ENCODE assay signal across 8 cellular contexts in genomic region chr11:208177-208916, GRCh38. TPM values are rescaled to one million over a fixed set of nuclear protein-coding genes. Genes with fewer than 3 reads are reported as not detected.
DNase-seq lines count a peak whose midpoint lies in the region; ATAC-seq and TF ChIP-seq lines count a peak whose summit lies in the region.

No MANE protein-coding gene starts in this region.

- DNase-seq in GM12865 (ENCODE audit: low read depth) (peak; percentile 88), NCI-H460 (ENCODE audit: extremely low read depth, low read depth) (peak; percentile 38), dermis microvascular lymphatic vessel endothelial cell (ENCODE audit: low read depth in 2 of 2) (peak; percentile 41 to 86)
- DNase-seq in activated CD4-positive, alpha-beta T cell treated with anti-CD3 and anti-CD28 coated beads, Interleukin-2, amount 50 U/mL, for 48 hours: peak; percentile 79 to 83
- peak; percentile 85 for DNase-seq in stimulated activated CD4-positive, alpha-beta T cell treated with anti-CD3 and anti-CD28 coated beads, Interleukin-4, amount 100 ng/mL, for 1 hour

- TF ChIP-seq CTCF in GM12865 (IDR thresholded peaks at IDR 0.05; ENCODE audit: insufficient read depth, low read depth, low read length, missing control alignments) (no peak), liver (IDR thresholded peaks at IDR 0.05; ENCODE audit: low read depth, low read length, missing input control) (no peak)

- peak; percentile 40 for ATAC-seq in HG03064 (IDR thresholded peaks at IDR 0.05; ENCODE audit: low read depth, unreplicated experiment)
- no peak for ATAC-seq in HG03378 (IDR thresholded peaks at IDR 0.05; ENCODE audit: unreplicated experiment)

- no peaks in the 10 kb centered on the region for H3K9me3 ChIP-seq in liver (ENCODE audit: control insufficient read depth in 4 of 4, low read length in 3 of 4)

- peaks cover 8 to 41% (median 28%) of the 10 kb centered on the region in 4 donors for H3K4me1 ChIP-seq in liver (ENCODE audit: control insufficient read depth in 4 of 4, insufficient read depth in 4 of 4, low read length in 3 of 4)

- under 1% methylated on average over 57 of the region's 57 CpGs for WGBS in liver

- H3K9ac ChIP-seq in liver (ENCODE audit: low read depth in 1 of 2, low read length in 2 of 2): peak overlapping the region; percentile 91 to 96

- H3K4me3 ChIP-seq in GM12865 (ENCODE audit: low read depth, low read length) (peak overlapping the region; percentile 66), liver (ENCODE audit: low read depth in 1 of 3, low read length in 3 of 3) (peak overlapping the region; percentile 84 to 93 (median 88))

- peak overlapping the region; percentile 92 to 99 for H3K27ac ChIP-seq in liver (ENCODE audit: low read depth in 1 of 2, low read length in 2 of 2)

- peaks cover 9 to 53% (median 33%) of the 10 kb centered on the region in 4 donors for H3K36me3 ChIP-seq in liver (ENCODE audit: control insufficient read depth in 4 of 4, insufficient read depth in 3 of 4, low read depth in 1 of 4, low read length in 3 of 4)

- TF ChIP-seq RAD21 in liver (IDR thresholded peaks at IDR 0.05): peak in 1 of 2 donors; percentile 12

- no peaks in the 10 kb centered on the region for H3K27me3 ChIP-seq in liver (ENCODE audit: control insufficient read depth in 4 of 4, insufficient read depth in 4 of 4, low read length in 3 of 4)

TF ChIP-seq in liver, 16 proteins besides CTCF, POLR2A, EP300 and RAD21:
- TF ChIP-seq EGR1 (IDR thresholded peaks at IDR 0.05; ENCODE audit: low read depth in 2 of 2) (peak in 1 of 2 donors; percentile 44), REST (IDR thresholded peaks at IDR 0.05) (peak; percentile 17), FOXA1 (IDR thresholded peaks at IDR 0.05) (no peak), GABPA (IDR thresholded peaks at IDR 0.05 in 1 of 2, conservative IDR thresholded peaks at IDR 0.05 in 1 of 2) (peak in 1 of 2 donors; percentile 78)

RNA-seq across cellular contexts. Expression of gene RIC8A, which starts 0.8 kb away (rescaled TPM):
- 53.9 and 82.0 TPM in 2 replicates for total RNA-seq in NCI-H460 (2014; rRNA removed; shearing (Covaris generic))
- 114 and 177 TPM in 2 replicates for polyA plus RNA-seq in NCI-H460 (2014; cell fraction: nucleus; rRNA removed)
- 119 and 126 TPM in 2 replicates for total RNA-seq in dermis microvascular lymphatic vessel endothelial cell
- total RNA-seq in liver: 10 to 100 TPM; 36.7 to 49.6 TPM
- 10 to 100 TPM; 12.5 to 32.4 TPM for polyA plus RNA-seq in liver

RNA-seq across cellular contexts. Expression of gene BET1L, which starts 1.1 kb away (rescaled TPM):
- total RNA-seq in NCI-H460 (2014; rRNA removed; shearing (Covaris generic)): 16.5 and 16.8 TPM in 2 replicates
- 12.3 and 27.8 TPM in 2 replicates for polyA plus RNA-seq in NCI-H460 (2014; cell fraction: nucleus; rRNA removed)
- total RNA-seq in dermis microvascular lymphatic vessel endothelial cell (7.4 and 14.3 TPM in 2 replicates), liver (10 to 100 TPM in 1 of 2 donors, 1 to 10 TPM in 1; 7.6 to 23.3 TPM)
- polyA plus RNA-seq in liver: 10 to 100 TPM; 23.5 to 32.6 TPM

RNA-seq across cellular contexts. Expression of gene SCGB1C1, which starts 15.5 kb away (rescaled TPM):
- not detected in 2 replicates for total RNA-seq in NCI-H460 (2014; rRNA removed; shearing (Covaris generic))
- polyA plus RNA-seq in NCI-H460 (2014; cell fraction: nucleus; rRNA removed): not detected in 2 replicates
- total RNA-seq in dermis microvascular lymphatic vessel endothelial cell: not detected in 2 replicates
- not detected for total RNA-seq in liver
- polyA plus RNA-seq in liver: not detected

RNA-seq across cellular contexts. Expression of gene SIRT3, which starts 27.8 kb away (rescaled TPM):
- 9.8 and 11.0 TPM in 2 replicates for total RNA-seq in NCI-H460 (2014; rRNA removed; shearing (Covaris generic))
- polyA plus RNA-seq in NCI-H460 (2014; cell fraction: nucleus; rRNA removed): 6.0 and 38.3 TPM in 2 replicates
- total RNA-seq in dermis microvascular lymphatic vessel endothelial cell (5.8 and 9.6 TPM in 2 replicates), liver (10 to 100 TPM in 1 of 2 donors, 1 to 10 TPM in 1; 9.9 to 13.7 TPM)
- 10 to 100 TPM; 15.4 to 17.1 TPM for polyA plus RNA-seq in liver

RNA-seq across cellular contexts. Expression of gene PSMD13, which starts 28.4 kb away (rescaled TPM):
- total RNA-seq in NCI-H460 (2014; rRNA removed; shearing (Covaris generic)): 69.9 and 72.8 TPM in 2 replicates
- 88.8 and 91.5 TPM in 2 replicates for polyA plus RNA-seq in NCI-H460 (2014; cell fraction: nucleus; rRNA removed)
- 142 and 190 TPM in 2 replicates for total RNA-seq in dermis microvascular lymphatic vessel endothelial cell
- 10 to 100 TPM; 50.8 to 56.7 TPM for total RNA-seq in liver
- 10 to 100 TPM; 48.8 to 54.7 TPM for polyA plus RNA-seq in liver

Comparison
In these comparisons a context has a peak if more than half of its experiments do, and no peak if none do; other contexts are left out.
1. DNase-seq: peak in every context shown above with its lines; median percentile 88 in GM12865; 85 in stimulated activated CD4-positive, alpha-beta T cell treated with anti-CD3 and anti-CD28 coated beads, Interleukin-4, amount 100 ng/mL, for 1 hour; 81 in activated CD4-positive, alpha-beta T cell treated with anti-CD3 and anti-CD28 coated beads, Interleukin-2, amount 50 U/mL, for 48 hours; 64 in dermis microvascular lymphatic vessel endothelial cell; 38 in NCI-H460.